10 cellular contexts compared by ENCODE assay signal in genomic region chr9:37966443-37967271, GRCh38.
DNase-seq lines count a peak whose midpoint lies in the region; TF ChIP-seq lines count a peak whose summit lies in the region.
"Had no signal": no experiment of that assay in that cellular context is flagged by ENCODE, and none has a peak within 500 bp of the region (broad histone marks: within the 10 kb centered on the region; RNA-seq: fewer than 3 reads in every experiment).

No MANE protein-coding gene starts in this region.

- no peak overlapping the region for H3K4me2 ChIP-seq in neuronal stem cell (ENCODE audit: insufficient read depth, low read length, poor library complexity, severe bottlenecking)
- H3K4me2 ChIP-seq: BLaER1 treated with 17β-estradiol and CSF1 and Interleukin-3, amounts not matched to agents 10 nM and 100 nM had no signal

- no peak overlapping the region for H2BK15ac ChIP-seq in neuronal stem cell (ENCODE audit: low read length)

- TF ChIP-seq POLR2A in testis (IDR thresholded peaks at IDR 0.05): no peak

- no peaks in the 10 kb centered on the region for H3K79me1 ChIP-seq in neuronal stem cell (ENCODE audit: low read depth, low read length)

- DNase-seq in Calu3: peak; percentile 45
- DNase-seq in HK-2 (ENCODE audit: unreplicated experiment): peak; percentile 45
- DNase-seq in endodermal cell: no peak
- no peak for DNase-seq in neuronal stem cell (ENCODE audit: low spot score)
- DNase-seq in NCI-H524 (lab: John Stamatoyannopoulos, UW): no peak
- DNase-seq in germinal center (ENCODE audit: low spot score): no peak
- DNase-seq in testis: no peak
- no peak for DNase-seq in activated CD4-positive, alpha-beta T cell treated with anti-CD3 and anti-CD28 coated beads, Interleukin-2, amount 50 U/mL, for 4 hours

- no peak overlapping the region for H3K4ac ChIP-seq in neuronal stem cell (ENCODE audit: low read length)

- BruUV-seq in Calu3 (replicated peaks; lab: Mats Ljungman, UMichigan): no TSS peak

- H3K4me1 ChIP-seq in endodermal cell (ENCODE audit: control insufficient read depth, insufficient read depth, low read length): no peaks in the 10 kb centered on the region
- H3K4me1 ChIP-seq in neuronal stem cell (ENCODE audit: control insufficient read depth in 2 of 2, insufficient read depth in 1 of 2, low read depth in 1 of 2, low read length in 2 of 2): peaks cover 0 to 4% of the 10 kb centered on the region in 2 donors
- H3K4me1 ChIP-seq in testis: no peaks in the 10 kb centered on the region

- intact Hi-C loops in Calu3 (cut with micrococcal nuclease; ENCODE audit: unreplicated experiment) (loop anchor here (10.0 kb wide), 1 partner anchor 78 kb away; no protein-coding TSS in a partner anchor), testis (cut with DNase I; ENCODE audit: low total_unique reads) (no loop called here)

- H3K36me3 Mint-ChIP-seq in Calu3 (ENCODE audit: insufficient read depth, unreplicated experiment): peaks cover 23% of the 10 kb centered on the region
- H3K36me3 Mint-ChIP-seq in endodermal cell (ENCODE audit: low read depth): peaks cover 57% of the 10 kb centered on the region
- H3K36me3 Mint-ChIP-seq: activated naive CD4-positive, alpha-beta T cell treated with anti-CD3 and anti-CD28 coated beads, Interleukin-2, amount 50 U/mL, for 24 hours had no signal

- H2AFZ ChIP-seq in neuronal stem cell (ENCODE audit: low read length): no peak overlapping the region

- CTCF ChIA-PET in Calu3 (lab: Charles Lee): interaction anchor here (0.6 kb wide), 1 partner anchor 1016 kb away, joined by 5 read pairs; no protein-coding TSS in a partner anchor

- H3K4me3 ChIP-seq in endodermal cell (ENCODE audit: low read length) (no peak overlapping the region), neuronal stem cell (ENCODE audit: low read length in 2 of 2) (peak overlapping the region in 1 of 2 donors; percentile 32), testis (no peak overlapping the region)
- H3K4me3 ChIP-seq: BLaER1 treated with 17β-estradiol and CSF1 and Interleukin-3, amounts not matched to agents 10 nM and 100 nM had no signal

- peak overlapping the region; percentile 91 for H3K27ac Mint-ChIP-seq in Calu3 (ENCODE audit: unreplicated experiment)
- H3K27ac Mint-ChIP-seq in endodermal cell: peak overlapping the region; percentile 44
- H3K27ac Mint-ChIP-seq: activated naive CD4-positive, alpha-beta T cell treated with anti-CD3 and anti-CD28 coated beads, Interleukin-2, amount 50 U/mL, for 24 hours had no signal

- H3K18ac ChIP-seq in neuronal stem cell (ENCODE audit: low read length): peak overlapping the region; percentile 67

- H3K4me3 Mint-ChIP-seq in Calu3 (ENCODE audit: low read depth, unreplicated experiment) (peak overlapping the region; percentile 43), endodermal cell (no peak overlapping the region)
- H3K4me3 Mint-ChIP-seq: activated naive CD4-positive, alpha-beta T cell treated with anti-CD3 and anti-CD28 coated beads, Interleukin-2, amount 50 U/mL, for 24 hours had no signal

- H2BK5ac ChIP-seq in neuronal stem cell (ENCODE audit: low read length): no peak overlapping the region

- H2BK120ac ChIP-seq in neuronal stem cell (ENCODE audit: low read depth, low read length): no peak overlapping the region

- peaks cover 77% of the 10 kb centered on the region for H3K36me3 ChIP-seq in endodermal cell (ENCODE audit: control insufficient read depth, insufficient read depth, low read length)
- no peaks in the 10 kb centered on the region for H3K36me3 ChIP-seq in neuronal stem cell (replicated peaks in 1 of 2; ENCODE audit: control insufficient read depth in 2 of 2, insufficient read depth in 2 of 2, low read length in 2 of 2)
- H3K36me3 ChIP-seq in testis (ENCODE audit: low read depth, missing control alignments): no peaks in the 10 kb centered on the region
- H3K36me3 ChIP-seq: BLaER1 treated with 17β-estradiol and CSF1 and Interleukin-3, amounts not matched to agents 10 nM and 100 nM had no signal

- H2AK5ac ChIP-seq in neuronal stem cell (ENCODE audit: low read depth, low read length): no peak overlapping the region

- no peak overlapping the region for H3K23ac ChIP-seq in neuronal stem cell (ENCODE audit: low read depth, low read length, poor library complexity)

- H3K9ac ChIP-seq in endodermal cell (ENCODE audit: extremely low read depth, low read length, poor library complexity, severe bottlenecking) (no peak overlapping the region), neuronal stem cell (ENCODE audit: low read depth, low read length, poor library complexity) (no peak overlapping the region)
- H3K9ac ChIP-seq: BLaER1 treated with 17β-estradiol and CSF1 and Interleukin-3, amounts not matched to agents 10 nM and 100 nM had no signal

- no peak overlapping the region for H2BK12ac ChIP-seq in neuronal stem cell (ENCODE audit: low read length)

- H4K8ac ChIP-seq in neuronal stem cell (ENCODE audit: low read depth, low read length): no peak overlapping the region

- no peaks in the 10 kb centered on the region for H3K27me3 ChIP-seq in endodermal cell (ENCODE audit: control insufficient read depth, insufficient read depth, low read length, poor library complexity, severe bottlenecking)
- no peaks in the 10 kb centered on the region for H3K27me3 ChIP-seq in neuronal stem cell (ENCODE audit: control insufficient read depth in 3 of 3, insufficient read depth in 3 of 3, low read depth in 1 of 3, low read length in 3 of 3)
- no peaks in the 10 kb centered on the region for H3K27me3 ChIP-seq in testis
- H3K27me3 ChIP-seq: BLaER1 treated with 17β-estradiol and CSF1 and Interleukin-3, amounts not matched to agents 10 nM and 100 nM had no signal

- peak overlapping the region; percentile 18 for H4K91ac ChIP-seq in neuronal stem cell (ENCODE audit: low read depth, low read length, poor library complexity)

- TF ChIP-seq CTCF in Calu3 (IDR thresholded peaks at IDR 0.05; ENCODE audit: unreplicated experiment) (no peak), endodermal cell (conservative IDR thresholded peaks at IDR 0.05) (no peak), testis (IDR thresholded peaks at IDR 0.05) (no peak)

- H3K4me1 Mint-ChIP-seq in Calu3 (ENCODE audit: low read depth, unreplicated experiment) (peaks cover 26% of the 10 kb centered on the region), endodermal cell (peaks cover 4% of the 10 kb centered on the region)
- H3K4me1 Mint-ChIP-seq: activated naive CD4-positive, alpha-beta T cell treated with anti-CD3 and anti-CD28 coated beads, Interleukin-2, amount 50 U/mL, for 24 hours had no signal

- H3K27me3 Mint-ChIP-seq in Calu3 (ENCODE audit: unreplicated experiment) (no peaks in the 10 kb centered on the region), endodermal cell (ENCODE audit: insufficient read depth) (no peaks in the 10 kb centered on the region)
- H3K27me3 Mint-ChIP-seq: activated naive CD4-positive, alpha-beta T cell treated with anti-CD3 and anti-CD28 coated beads, Interleukin-2, amount 50 U/mL, for 24 hours had no signal

- no peaks in the 10 kb centered on the region for H3K9me3 Mint-ChIP-seq in Calu3 (ENCODE audit: low read depth, unreplicated experiment)
- H3K9me3 Mint-ChIP-seq in endodermal cell: no peaks in the 10 kb centered on the region
- H3K9me3 Mint-ChIP-seq: activated naive CD4-positive, alpha-beta T cell treated with anti-CD3 and anti-CD28 coated beads, Interleukin-2, amount 50 U/mL, for 24 hours had no signal

- H3K9me3 ChIP-seq in endodermal cell (ENCODE audit: control insufficient read depth, low read length): no peaks in the 10 kb centered on the region
- peaks cover 0 to 1% of the 10 kb centered on the region in 2 donors for H3K9me3 ChIP-seq in neuronal stem cell (replicated peaks in 1 of 2; ENCODE audit: control insufficient read depth in 2 of 2, insufficient read depth in 1 of 2, low read depth in 1 of 2, low read length in 2 of 2)
- no peaks in the 10 kb centered on the region for H3K9me3 ChIP-seq in testis
- H3K9me3 ChIP-seq: BLaER1 treated with 17β-estradiol and CSF1 and Interleukin-3, amounts not matched to agents 10 nM and 100 nM had no signal

- peak overlapping the region; percentile 71 for H3K14ac ChIP-seq in neuronal stem cell (ENCODE audit: low read length)

- 82 to 87% methylated on average over 7 to 9 of the region's 9 CpGs for WGBS in endodermal cell (ENCODE audit: insufficient coverage in 1 of 2, insufficient read length in 1 of 2), 2 experiments
- no CpG with 5 or more reads among the region's 9 CpGs for WGBS in neuronal stem cell (ENCODE audit: extremely low coverage in 2 of 2, insufficient read length in 2 of 2, insufficient replicate concordance in 1 of 2), 2 donors
- 82 to 85% methylated on average over 5 to 9 of the region's 9 CpGs for WGBS in testis, 2 donors

- H3K27ac ChIP-seq in endodermal cell (ENCODE audit: low read depth, low read length): no peak overlapping the region
- no peak overlapping the region for H3K27ac ChIP-seq in neuronal stem cell (replicated peaks; ENCODE audit: low read length)
- H3K27ac ChIP-seq in testis: no peak overlapping the region
- H3K27ac ChIP-seq: BLaER1 treated with 17β-estradiol and CSF1 and Interleukin-3, amounts not matched to agents 10 nM and 100 nM had no signal

Comparison
In these comparisons a context has a peak if more than half of its experiments do, and no peak if none do; other contexts are left out.
1. DNase-seq: peak in Calu3 (single experiment) and HK-2 (single experiment); none in endodermal cell (single experiment), neuronal stem cell (single experiment), NCI-H524 (0 of 2), germinal center (single experiment), testis (single experiment) and activated CD4-positive, alpha-beta T cell treated with anti-CD3 and anti-CD28 coated beads, Interleukin-2, amount 50 U/mL, for 4 hours (0 of 2).